8 cellular contexts compared by ENCODE assay signal in genomic region chr11:18322818-18323570, GRCh38. TPM values are rescaled to one million over a fixed set of nuclear protein-coding genes. Genes with fewer than 3 reads are reported as not detected.
DNase-seq lines count a peak whose midpoint lies in the region; ATAC-seq and TF ChIP-seq lines count a peak whose summit lies in the region.

No MANE protein-coding gene starts in this region.

- POLR2A ChIA-PET in activated CD4-positive, alpha-beta T cell treated with anti-CD3 and anti-CD28 coated beads, Interleukin-2, amount 10 ng/mL, durations not matched to agents 7 days and 5 days (lab: Charles Lee): interaction anchor here (2.4 kb wide), 1 partner anchor 72 kb away, joined by 17 read pairs; the partner anchor contains the start of gene LDHA
- POLR2A ChIA-PET in activated CD8-positive, alpha-beta T cell treated with anti-CD3 and anti-CD28 coated beads for 36 hours (lab: Charles Lee): interaction anchor here (0.6 to 3.9 kb wide), 14 partner anchors 9 to 309 kb away, joined by 3 to 69 read pairs (median 4); partner anchors contain the start of genes LDHA and TSG101

- no peaks in the 10 kb centered on the region for H3K27me3 Mint-ChIP-seq in activated CD4-positive, alpha-beta T cell treated with anti-CD3 and anti-CD28 coated beads, Interleukin-2, amount 10 ng/mL, durations not matched to agents 7 days and 5 days
- H3K27me3 Mint-ChIP-seq in activated CD8-positive, alpha-beta T cell treated with anti-CD3 and anti-CD28 coated beads for 36 hours: no peaks in the 10 kb centered on the region

- 5 to 14% methylated on average over 8 to 18 of the region's 18 CpGs for WGBS in testis, 2 donors

- peaks cover 67% of the 10 kb centered on the region for H3K4me1 Mint-ChIP-seq in activated CD4-positive, alpha-beta T cell treated with anti-CD3 and anti-CD28 coated beads, Interleukin-2, amount 10 ng/mL, durations not matched to agents 7 days and 5 days
- H3K4me1 Mint-ChIP-seq in activated CD8-positive, alpha-beta T cell treated with anti-CD3 and anti-CD28 coated beads for 36 hours (ENCODE audit: low read depth): peaks cover 55% of the 10 kb centered on the region

- intact Hi-C loops in activated CD8-positive, alpha-beta T cell treated with anti-CD3 and anti-CD28 coated beads for 36 hours (cut with micrococcal nuclease): loop anchor here (2.0 to 5.0 kb wide), 4 partner anchors 59 to 309 kb away; partner anchors contain the start of genes LDHA, SPTY2D1 and TSG101
- intact Hi-C loops in testis (cut with DNase I; ENCODE audit: low total_unique reads): loop anchor here (5.0 kb wide), 1 partner anchor 74 kb away; no protein-coding TSS in a partner anchor

- H3K4me3 ChIP-seq in testis: peak overlapping the region; percentile 65 to 81

- DNase-seq in activated CD4-positive, alpha-beta T cell treated with anti-CD3 and anti-CD28 coated beads, Interleukin-2, amount 10 ng/mL, durations not matched to agents 7 days and 5 days: no peak
- no peak for DNase-seq in activated CD4-positive, alpha-beta T cell treated with anti-CD3 and anti-CD28 coated beads for 1 hour
- no peak for DNase-seq in activated CD8-positive, alpha-beta T cell treated with anti-CD3 and anti-CD28 coated beads for 36 hours
- peak; percentile 5 for DNase-seq in iPS-NIHi11 (ENCODE audit: low spot score)
- DNase-seq in testis: no peak
- DNase-seq in HPDE6-E6E7 (ENCODE audit: extremely low spot score): no peak
- no peak for DNase-seq in activated CD4-positive, CD25-positive, alpha-beta regulatory T cell treated with anti-CD3 and anti-CD28 coated beads, Interleukin-2, amount 50 U/mL, for 72 hours

- no peaks in the 10 kb centered on the region for H3K27me3 ChIP-seq in testis

- H3K27ac Mint-ChIP-seq in activated CD4-positive, alpha-beta T cell treated with anti-CD3 and anti-CD28 coated beads, Interleukin-2, amount 10 ng/mL, durations not matched to agents 7 days and 5 days: peak overlapping the region; percentile 99
- peak overlapping the region; percentile 100 for H3K27ac Mint-ChIP-seq in activated CD8-positive, alpha-beta T cell treated with anti-CD3 and anti-CD28 coated beads for 36 hours

- no peaks in the 10 kb centered on the region for H3K36me3 ChIP-seq in testis (ENCODE audit: low read depth, missing control alignments)

- CTCF ChIA-PET in activated CD4-positive, alpha-beta T cell treated with anti-CD3 and anti-CD28 coated beads, Interleukin-2, amount 10 ng/mL, durations not matched to agents 7 days and 5 days (lab: Charles Lee): interaction anchor here (0.5 to 2.6 kb wide), 3 partner anchors 61 to 142 kb away, joined by 3 to 9 read pairs (median 3); no protein-coding TSS in a partner anchor
- CTCF ChIA-PET in activated CD8-positive, alpha-beta T cell treated with anti-CD3 and anti-CD28 coated beads for 36 hours (lab: Charles Lee): interaction anchor here (1.1 to 3.8 kb wide), 2 partner anchors 79 to 208 kb away, joined by 4 to 26 read pairs; no protein-coding TSS in a partner anchor

- H3K27ac ChIP-seq in testis: peak overlapping the region; percentile 92 to 98

- peak overlapping the region; percentile 86 for H3K4me3 Mint-ChIP-seq in activated CD4-positive, alpha-beta T cell treated with anti-CD3 and anti-CD28 coated beads, Interleukin-2, amount 10 ng/mL, durations not matched to agents 7 days and 5 days
- H3K4me3 Mint-ChIP-seq in activated CD8-positive, alpha-beta T cell treated with anti-CD3 and anti-CD28 coated beads for 36 hours: peak overlapping the region; percentile 90

- ATAC-seq in activated CD8-positive, alpha-beta T cell treated with anti-CD3 and anti-CD28 coated beads for 36 hours: no peak
- no peak for ATAC-seq in GM19324 (IDR thresholded peaks at IDR 0.05; ENCODE audit: low FRiP score, unreplicated experiment)

- peaks cover 26% of the 10 kb centered on the region for H3K4me1 ChIP-seq in testis

- H3K36me3 Mint-ChIP-seq in activated CD4-positive, alpha-beta T cell treated with anti-CD3 and anti-CD28 coated beads, Interleukin-2, amount 10 ng/mL, durations not matched to agents 7 days and 5 days (ENCODE audit: low read depth): peaks cover 40% of the 10 kb centered on the region
- peaks cover 26% of the 10 kb centered on the region for H3K36me3 Mint-ChIP-seq in activated CD8-positive, alpha-beta T cell treated with anti-CD3 and anti-CD28 coated beads for 36 hours (ENCODE audit: low read depth)

- TF ChIP-seq POLR2A in testis (IDR thresholded peaks at IDR 0.05): no peak

- TF ChIP-seq CTCF in activated CD8-positive, alpha-beta T cell treated with anti-CD3 and anti-CD28 coated beads for 36 hours (IDR thresholded peaks at IDR 0.05): no peak
- TF ChIP-seq CTCF in testis (IDR thresholded peaks at IDR 0.05): no peak

- no peaks in the 10 kb centered on the region for H3K9me3 Mint-ChIP-seq in activated CD4-positive, alpha-beta T cell treated with anti-CD3 and anti-CD28 coated beads, Interleukin-2, amount 10 ng/mL, durations not matched to agents 7 days and 5 days
- no peaks in the 10 kb centered on the region for H3K9me3 Mint-ChIP-seq in activated CD8-positive, alpha-beta T cell treated with anti-CD3 and anti-CD28 coated beads for 36 hours

- H3K9me3 ChIP-seq in testis: no peaks in the 10 kb centered on the region

RNA-seq across cellular contexts. Expression of gene GTF2H1, which starts 0.6 kb away (rescaled TPM):
- 10 to 100 TPM; 50.6 to 57.6 TPM for total RNA-seq in activated CD4-positive, alpha-beta T cell treated with anti-CD3 and anti-CD28 coated beads, Interleukin-2, amount 10 ng/mL, durations not matched to agents 7 days and 5 days
- 10 to 100 TPM; 44.5 to 46.6 TPM for total RNA-seq in activated CD8-positive, alpha-beta T cell treated with anti-CD3 and anti-CD28 coated beads for 36 hours
- total RNA-seq in testis: 100 to 1,000 TPM; 103 to 111 TPM
- polyA plus RNA-seq in testis (ENCODE audit: insufficient read depth, low read depth, low replicate concordance): 79.2 TPM

RNA-seq across cellular contexts. Expression of gene HPS5, which starts 1.1 kb away (rescaled TPM):
- 10 to 100 TPM; 17.6 TPM for total RNA-seq in activated CD4-positive, alpha-beta T cell treated with anti-CD3 and anti-CD28 coated beads, Interleukin-2, amount 10 ng/mL, durations not matched to agents 7 days and 5 days
- total RNA-seq in activated CD8-positive, alpha-beta T cell treated with anti-CD3 and anti-CD28 coated beads for 36 hours: 10 to 100 TPM; 16.0 to 17.2 TPM
- total RNA-seq in testis: 100 to 1,000 TPM in 1 of 2 donors, 10 to 100 TPM in 1; 97.7 to 111 TPM
- polyA plus RNA-seq in testis (ENCODE audit: insufficient read depth, low read depth, low replicate concordance): 44.0 TPM

RNA-seq across cellular contexts. Expression of gene SAA1, which starts 56.9 kb away (rescaled TPM):
- not detected for total RNA-seq in activated CD4-positive, alpha-beta T cell treated with anti-CD3 and anti-CD28 coated beads, Interleukin-2, amount 10 ng/mL, durations not matched to agents 7 days and 5 days
- not detected for total RNA-seq in activated CD8-positive, alpha-beta T cell treated with anti-CD3 and anti-CD28 coated beads for 36 hours
- total RNA-seq in testis: not detected
- 6.2 TPM for polyA plus RNA-seq in testis (ENCODE audit: insufficient read depth, low read depth, low replicate concordance)

Comparison
In these comparisons a context has a peak if more than half of its experiments do, and no peak if none do; other contexts are left out.
1. RNA of gene HPS5, which starts 1.1 kb away (total RNA-seq): 97.7 to 111 TPM in testis; 17.6 TPM in activated CD4-positive, alpha-beta T cell treated with anti-CD3 and anti-CD28 coated beads, Interleukin-2, amount 10 ng/mL, durations not matched to agents 7 days and 5 days and 16.0 to 17.2 TPM in activated CD8-positive, alpha-beta T cell treated with anti-CD3 and anti-CD28 coated beads for 36 hours; every median in the first group is over 4 times any median in the second.